ENCODE assay signal across 7 cellular contexts in the genomic region with DNA sequence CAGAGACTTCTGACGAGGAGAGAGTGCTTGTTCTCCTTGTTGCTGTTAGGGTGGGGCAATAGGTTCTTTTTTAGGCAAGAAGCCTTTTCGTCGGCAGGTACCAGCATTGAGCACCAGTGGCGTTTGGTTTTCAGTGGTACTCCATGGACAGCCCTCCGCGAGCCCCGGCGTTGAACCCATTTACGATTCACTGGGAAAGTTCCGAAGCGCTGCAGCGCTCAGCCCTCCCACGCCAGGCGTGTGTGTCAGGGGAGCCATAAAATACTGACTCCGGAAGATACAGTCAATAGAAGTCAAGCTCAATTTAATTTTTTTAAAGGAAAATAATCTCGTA. TPM values are rescaled to one million over a fixed set of nuclear protein-coding genes. Genes with fewer than 3 reads are reported as not detected.
DNase-seq lines count a peak whose midpoint lies in the region; ATAC-seq and TF ChIP-seq lines count a peak whose summit lies in the region.

No MANE protein-coding gene starts in this region.

- no peak overlapping the region for H3K4me3 Mint-ChIP-seq in T-helper 2 cell treated with Interferon-gamma antibody and Interleukin-4, amounts not matched to agents 5 μg/mL and 100 μg/mL, for 36 hours
- H3K4me3 Mint-ChIP-seq in effector memory CD8-positive, alpha-beta T cell: no peak overlapping the region
- no peak overlapping the region for H3K4me3 Mint-ChIP-seq in natural killer cell treated with Interleukin-12 subunit alpha and Interleukin-12 subunit beta and Interleukin-15 and Interleukin-18, amount 100 ng/mL, for 72 hours
- no peak overlapping the region for H3K4me3 Mint-ChIP-seq in type B pancreatic cell

- no peaks in the 10 kb centered on the region for H3K9me3 Mint-ChIP-seq in T-helper 2 cell treated with Interferon-gamma antibody and Interleukin-4, amounts not matched to agents 5 μg/mL and 100 μg/mL, for 36 hours
- no peaks in the 10 kb centered on the region for H3K9me3 Mint-ChIP-seq in effector memory CD8-positive, alpha-beta T cell
- H3K9me3 Mint-ChIP-seq in natural killer cell treated with Interleukin-12 subunit alpha and Interleukin-12 subunit beta and Interleukin-15 and Interleukin-18, amount 100 ng/mL, for 72 hours: no peaks in the 10 kb centered on the region
- H3K9me3 Mint-ChIP-seq in type B pancreatic cell: no peaks in the 10 kb centered on the region

- H3K27ac Mint-ChIP-seq in T-helper 2 cell treated with Interferon-gamma antibody and Interleukin-4, amounts not matched to agents 5 μg/mL and 100 μg/mL, for 36 hours: peak overlapping the region; percentile 91
- peak overlapping the region; percentile 95 to 97 for H3K27ac Mint-ChIP-seq in effector memory CD8-positive, alpha-beta T cell
- peak overlapping the region; percentile 75 to 92 for H3K27ac Mint-ChIP-seq in natural killer cell treated with Interleukin-12 subunit alpha and Interleukin-12 subunit beta and Interleukin-15 and Interleukin-18, amount 100 ng/mL, for 72 hours
- peak overlapping the region; percentile 78 for H3K27ac Mint-ChIP-seq in type B pancreatic cell

- peaks cover 13% of the 10 kb centered on the region for H3K4me1 Mint-ChIP-seq in T-helper 2 cell treated with Interferon-gamma antibody and Interleukin-4, amounts not matched to agents 5 μg/mL and 100 μg/mL, for 36 hours (ENCODE audit: low read depth)
- peaks cover 10% of the 10 kb centered on the region in 2 donors for H3K4me1 Mint-ChIP-seq in effector memory CD8-positive, alpha-beta T cell (ENCODE audit: low read depth in 2 of 2)
- peaks cover 11 to 12% of the 10 kb centered on the region in 2 donors for H3K4me1 Mint-ChIP-seq in natural killer cell treated with Interleukin-12 subunit alpha and Interleukin-12 subunit beta and Interleukin-15 and Interleukin-18, amount 100 ng/mL, for 72 hours (ENCODE audit: low read depth in 2 of 2)
- peaks cover 5% of the 10 kb centered on the region for H3K4me1 Mint-ChIP-seq in type B pancreatic cell (ENCODE audit: unreplicated experiment)

- peaks cover 2% of the 10 kb centered on the region for H3K27me3 Mint-ChIP-seq in T-helper 2 cell treated with Interferon-gamma antibody and Interleukin-4, amounts not matched to agents 5 μg/mL and 100 μg/mL, for 36 hours (ENCODE audit: low read depth)
- H3K27me3 Mint-ChIP-seq in effector memory CD8-positive, alpha-beta T cell: no peaks in the 10 kb centered on the region
- no peaks in the 10 kb centered on the region for H3K27me3 Mint-ChIP-seq in natural killer cell treated with Interleukin-12 subunit alpha and Interleukin-12 subunit beta and Interleukin-15 and Interleukin-18, amount 100 ng/mL, for 72 hours
- H3K27me3 Mint-ChIP-seq in type B pancreatic cell: peaks cover 2% of the 10 kb centered on the region

- TF ChIP-seq CTCF in type B pancreatic cell (conservative IDR thresholded peaks at IDR 0.05): no peak

- no peak for DNase-seq in T-helper 2 cell treated with Interferon-gamma antibody and Interleukin-4, amounts not matched to agents 5 μg/mL and 100 μg/mL, for 36 hours (ENCODE audit: low spot score)
- DNase-seq in effector memory CD8-positive, alpha-beta T cell: no peak
- peak; percentile 68 for DNase-seq in natural killer cell treated with Interleukin-12 subunit alpha and Interleukin-12 subunit beta and Interleukin-15 and Interleukin-18, amount 100 ng/mL, for 72 hours (ENCODE audit: low spot score)
- no peak for DNase-seq in type B pancreatic cell (ENCODE audit: extremely low spot score, unreplicated experiment)
- DNase-seq in MV-4-11 (lab: John Stamatoyannopoulos, UW): no peak

- H3K36me3 Mint-ChIP-seq in T-helper 2 cell treated with Interferon-gamma antibody and Interleukin-4, amounts not matched to agents 5 μg/mL and 100 μg/mL, for 36 hours (ENCODE audit: low read depth): peaks cover 8% of the 10 kb centered on the region
- peaks cover 22% of the 10 kb centered on the region for H3K36me3 Mint-ChIP-seq in effector memory CD8-positive, alpha-beta T cell (ENCODE audit: insufficient read depth)
- peaks cover 5% of the 10 kb centered on the region for H3K36me3 Mint-ChIP-seq in natural killer cell treated with Interleukin-12 subunit alpha and Interleukin-12 subunit beta and Interleukin-15 and Interleukin-18, amount 100 ng/mL, for 72 hours
- no peaks in the 10 kb centered on the region for H3K36me3 Mint-ChIP-seq in type B pancreatic cell

- ATAC-seq in HG02588 (IDR thresholded peaks at IDR 0.05; ENCODE audit: unreplicated experiment) (peak; percentile 18), HG02938 (IDR thresholded peaks at IDR 0.05; ENCODE audit: unreplicated experiment) (no peak)
- ATAC-seq in effector memory CD8-positive, alpha-beta T cell (replicated peaks): peak; percentile 33
- peak in 1 of 2 donors; percentile 34 for ATAC-seq in natural killer cell treated with Interleukin-12 subunit alpha and Interleukin-12 subunit beta and Interleukin-15 and Interleukin-18, amount 100 ng/mL, for 72 hours

RNA-seq across cellular contexts. Expression of a gene that starts 0.5 kb away (rescaled TPM):
- total RNA-seq in natural killer cell treated with Interleukin-12 subunit alpha and Interleukin-12 subunit beta and Interleukin-15 and Interleukin-18, amount 100 ng/mL, for 72 hours: 10 to 100 TPM; 68.1 to 74.9 TPM
- total RNA-seq in type B pancreatic cell (ENCODE audit: low replicate concordance): 36.6 and 42.4 TPM in 2 replicates
